Comparison of ENCODE assay signal across 12 cellular contexts in genomic region chr3:127738192-127738840, GRCh38.
DNase-seq lines count a peak whose midpoint lies in the region; ATAC-seq, FAIRE-seq and TF ChIP-seq lines count a peak whose summit lies in the region.
"Had no signal": no experiment of that assay in that cellular context is flagged by ENCODE, and none has a peak within 500 bp of the region (broad histone marks: within the 10 kb centered on the region; RNA-seq: fewer than 3 reads in every experiment).

No MANE protein-coding gene starts in this region.

- in situ Hi-C loops in gastrocnemius medialis (cut with MboI; ENCODE audit: low sequenced_read_pairs in 4 of 4) = no loop called here

- H3K27me3 ChIP-seq in RWPE2 (ENCODE audit: insufficient read depth, poor library complexity, severe bottlenecking) (no peaks in the 10 kb centered on the region), gastrocnemius medialis (no peaks in the 10 kb centered on the region)
- H3K27me3 ChIP-seq: neutrophil had no signal

- DNase-seq in H54 (ENCODE audit: insufficient read length, low spot score) (peak; percentile 47), RWPE2 (ENCODE audit: low spot score) (peak; percentile 33), fibroblast of villous mesenchyme (ENCODE audit: low read depth) (peak; percentile 69), gastrocnemius medialis (no peak), DMS79 (lab: John Stamatoyannopoulos, UW) (no peak)
- DNase-seq: activated CD4-positive, alpha-beta T cell treated with anti-CD3 and anti-CD28 coated beads, Interleukin-2, amount 10 ng/mL, durations not matched to agents 24 days and 14 days; NCI-H187 treated with DMSO at 0.1 percent for 48 hours had no signal

- H3K9me3 ChIP-seq in RWPE2 (ENCODE audit: severe bottlenecking) = no peaks in the 10 kb centered on the region
- no peaks in the 10 kb centered on the region for H3K9me3 ChIP-seq in gastrocnemius medialis
- H3K9me3 ChIP-seq: neutrophil had no signal

- peak; percentile 20; the same call in 1 of the 3 replicates for ATAC-seq in RWPE2 (ENCODE audit: low read depth)
- ATAC-seq in gastrocnemius medialis = peak; percentile 35 to 43
- no peak for ATAC-seq in GM21447 (IDR thresholded peaks at IDR 0.05; ENCODE audit: unreplicated experiment)
- ATAC-seq in HG03045 (IDR thresholded peaks at IDR 0.05; ENCODE audit: unreplicated experiment) = no peak
- no peak for ATAC-seq in HG02571 (IDR thresholded peaks at IDR 0.05; ENCODE audit: unreplicated experiment)
- ATAC-seq: stimulated activated effector memory CD8-positive, alpha-beta T cell treated with anti-CD3 and anti-CD28 coated beads, Interleukin-12 subunit alpha, Interleukin-12 subunit beta, amount 100 ng/mL, for 72 hours had no signal

- TF ChIP-seq POLR2A in H54 (IDR thresholded peaks at IDR 0.05; ENCODE audit: low read depth, low read length) = no peak
- TF ChIP-seq POLR2A in gastrocnemius medialis (IDR thresholded peaks at IDR 0.05) = no peak

- H3K27ac ChIP-seq in RWPE2 (ENCODE audit: poor library complexity, severe bottlenecking) (peak overlapping the region; percentile 53), gastrocnemius medialis (peak overlapping the region; percentile 53 to 86 (median 78))
- H3K27ac ChIP-seq: neutrophil had no signal

- no peak for TF ChIP-seq CTCF in RWPE2 (IDR thresholded peaks at IDR 0.05; ENCODE audit: poor library complexity, severe bottlenecking)
- TF ChIP-seq CTCF in fibroblast of villous mesenchyme (IDR thresholded peaks at IDR 0.05; ENCODE audit: insufficient read depth, low read depth, low read length) = no peak
- TF ChIP-seq CTCF in gastrocnemius medialis (IDR thresholded peaks at IDR 0.05 in 4 of 5, conservative IDR thresholded peaks at IDR 0.05 in 1 of 5) = no peak

- intact Hi-C loops in gastrocnemius medialis (cut with DNase I; ENCODE audit: low total_unique reads) = no loop called here

- H3K36me3 ChIP-seq in RWPE2 (ENCODE audit: low read depth) (no peaks in the 10 kb centered on the region), gastrocnemius medialis (no peaks in the 10 kb centered on the region)
- H3K36me3 ChIP-seq: neutrophil had no signal

- H3K4me1 ChIP-seq in RWPE2 (ENCODE audit: insufficient read depth, poor library complexity, severe bottlenecking) (peaks cover 33% of the 10 kb centered on the region), gastrocnemius medialis (peaks cover 49 to 50% of the 10 kb centered on the region in 2 donors)

- no peak for FAIRE-seq in H54 (lab: Jason Lieb, UNC)

- H3K4me3 ChIP-seq in RWPE2 (ENCODE audit: severe bottlenecking) (no peak overlapping the region), fibroblast of villous mesenchyme (ENCODE audit: low read depth, low read length) (no peak overlapping the region), gastrocnemius medialis (no peak overlapping the region)

Comparison
In these comparisons a context has a peak if more than half of its experiments do, and no peak if none do; other contexts are left out.
1. DNase-seq: peak in H54 (single experiment), RWPE2 (single experiment) and fibroblast of villous mesenchyme (single experiment); none in gastrocnemius medialis (0 of 2) and DMS79 (single experiment).
2. ATAC-seq: peak in RWPE2 (single experiment) and gastrocnemius medialis (2 of 2); none in GM21447 (single experiment), HG03045 (single experiment) and HG02571 (single experiment).